ENCODE assay signal across 8 cellular contexts in the genomic region with DNA sequence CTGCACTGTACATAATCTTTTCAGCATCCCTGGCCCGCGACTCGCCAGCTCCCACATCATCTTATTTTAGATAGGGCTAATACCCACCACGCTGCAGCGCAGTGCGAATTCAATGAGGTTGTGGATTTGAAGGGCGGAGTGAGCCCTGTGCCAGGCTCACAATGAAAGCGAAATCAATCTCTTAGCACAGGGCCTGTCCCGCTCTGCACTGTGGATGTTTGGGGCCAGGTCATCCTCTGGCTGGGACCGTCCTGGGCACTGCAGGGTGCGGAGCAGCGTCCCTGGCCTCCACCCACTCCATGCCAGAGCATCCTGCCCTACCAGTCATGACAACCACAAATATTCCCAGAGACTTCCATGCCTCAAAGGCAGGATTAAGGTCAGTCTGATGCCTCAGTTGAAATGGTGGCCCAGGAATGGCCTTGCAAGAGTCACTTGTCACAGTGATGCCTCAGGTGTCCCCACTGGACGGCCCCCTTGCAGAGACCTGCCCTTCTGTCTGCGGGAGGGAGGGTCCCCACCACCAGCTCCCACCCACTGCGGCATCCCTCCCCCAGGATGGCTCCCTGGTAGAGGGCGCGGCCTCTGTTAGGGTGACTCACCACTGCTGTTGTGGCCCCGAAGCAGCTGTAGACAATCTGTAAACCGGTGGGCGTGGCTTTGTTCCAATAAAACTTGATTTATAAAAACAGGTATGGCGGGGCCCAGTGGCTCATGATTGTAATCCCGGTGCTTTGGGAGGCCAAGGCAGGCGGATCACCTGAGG. TPM values are rescaled to one million over a fixed set of nuclear protein-coding genes. Genes with fewer than 3 reads are reported as not detected.
DNase-seq lines count a peak whose midpoint lies in the region; ATAC-seq and TF ChIP-seq lines count a peak whose summit lies in the region.

No MANE protein-coding gene starts in this region.

- DNase-seq in CD4-positive, CD25-positive, alpha-beta regulatory T cell = peak; percentile 62 to 89 (median 69)
- DNase-seq in NT2/D1 (ENCODE audit: low read depth, low spot score) (no peak), foreskin fibroblast (peak; percentile 77 to 90), RPMI8226 (no peak)
- DNase-seq in activated T-cell treated with anti-CD3 and anti-CD28 coated beads, Interleukin-2, amount 50 U/mL, for 72 hours = peak; percentile 77 to 83
- peak; percentile 81 for DNase-seq in stimulated activated CD4-positive, alpha-beta T cell treated with anti-CD3 and anti-CD28 coated beads, Interleukin-4, amount 100 ng/mL, for 24 hours

- peak overlapping the region; percentile 93 to 99 (median 99) for H3K27ac Mint-ChIP-seq in CD4-positive, CD25-positive, alpha-beta regulatory T cell
- H3K27ac Mint-ChIP-seq in activated T-cell treated with anti-CD3 and anti-CD28 coated beads, Interleukin-2, amount 50 U/mL, for 72 hours = peak overlapping the region; percentile 89

- peaks cover 9 to 67% (median 21%) of the 10 kb centered on the region in 4 donors for H3K4me1 Mint-ChIP-seq in CD4-positive, CD25-positive, alpha-beta regulatory T cell
- H3K4me1 Mint-ChIP-seq in activated T-cell treated with anti-CD3 and anti-CD28 coated beads, Interleukin-2, amount 50 U/mL, for 72 hours (ENCODE audit: low read depth) = peaks cover 69% of the 10 kb centered on the region

- H3K27me3 ChIP-seq in CD4-positive, CD25-positive, alpha-beta regulatory T cell (ENCODE audit: control insufficient read depth, insufficient read depth, low read length) = no peaks in the 10 kb centered on the region
- H3K27me3 ChIP-seq in NT2/D1 (ENCODE audit: insufficient read depth, insufficient read length) = no peaks in the 10 kb centered on the region

- peaks cover 68% of the 10 kb centered on the region for H3K4me1 ChIP-seq in CD4-positive, CD25-positive, alpha-beta regulatory T cell (ENCODE audit: control insufficient read depth, insufficient read depth, low read length, poor library complexity, severe bottlenecking)
- H3K4me1 ChIP-seq in NT2/D1 (ENCODE audit: insufficient read depth, insufficient read length) = peaks cover 20% of the 10 kb centered on the region

- peak overlapping the region; percentile 95 to 100 (median 99) for H3K4me3 Mint-ChIP-seq in CD4-positive, CD25-positive, alpha-beta regulatory T cell
- H3K4me3 Mint-ChIP-seq in activated T-cell treated with anti-CD3 and anti-CD28 coated beads, Interleukin-2, amount 50 U/mL, for 72 hours = peak overlapping the region; percentile 90 to 99

- no peaks in the 10 kb centered on the region for H3K27me3 Mint-ChIP-seq in CD4-positive, CD25-positive, alpha-beta regulatory T cell
- H3K27me3 Mint-ChIP-seq in activated T-cell treated with anti-CD3 and anti-CD28 coated beads, Interleukin-2, amount 50 U/mL, for 72 hours (ENCODE audit: low read depth) = no peaks in the 10 kb centered on the region

- peaks cover 7% of the 10 kb centered on the region for H3K36me3 Mint-ChIP-seq in CD4-positive, CD25-positive, alpha-beta regulatory T cell
- H3K36me3 Mint-ChIP-seq in activated T-cell treated with anti-CD3 and anti-CD28 coated beads, Interleukin-2, amount 50 U/mL, for 72 hours (ENCODE audit: insufficient read depth in 2 of 2) = peaks cover 6 to 43% of the 10 kb centered on the region in 2 donors

- peak overlapping the region; percentile 29 for H3K9ac ChIP-seq in NT2/D1 (ENCODE audit: insufficient read length, low read depth)

- H3K36me3 ChIP-seq in CD4-positive, CD25-positive, alpha-beta regulatory T cell (ENCODE audit: control insufficient read depth, insufficient read depth, low read length) = no peaks in the 10 kb centered on the region
- peaks cover 78% of the 10 kb centered on the region for H3K36me3 ChIP-seq in NT2/D1 (ENCODE audit: insufficient read depth, insufficient read length, low read length)

- H3K4me3 ChIP-seq in CD4-positive, CD25-positive, alpha-beta regulatory T cell (ENCODE audit: low read depth, low read length) = peak overlapping the region; percentile 92
- H3K4me3 ChIP-seq in NT2/D1 (ENCODE audit: insufficient read length, low read depth) (no peak overlapping the region), foreskin fibroblast (ENCODE audit: low read depth in 1 of 2, low read length in 2 of 2) (no peak overlapping the region)

- peak; percentile 82 to 84 for ATAC-seq in CD4-positive, CD25-positive, alpha-beta regulatory T cell (ENCODE audit: low read depth in 2 of 2)
- peak; percentile 73 to 80 for ATAC-seq in activated T-cell treated with anti-CD3 and anti-CD28 coated beads, Interleukin-2, amount 50 U/mL, for 72 hours (replicated peaks in 1 of 2)
- ATAC-seq in GM18868 (IDR thresholded peaks at IDR 0.05; ENCODE audit: unreplicated experiment) (no peak), GM18505 (IDR thresholded peaks at IDR 0.05; ENCODE audit: unreplicated experiment) (no peak)

- no peaks in the 10 kb centered on the region for H3K9me3 Mint-ChIP-seq in CD4-positive, CD25-positive, alpha-beta regulatory T cell
- H3K9me3 Mint-ChIP-seq in activated T-cell treated with anti-CD3 and anti-CD28 coated beads, Interleukin-2, amount 50 U/mL, for 72 hours = no peaks in the 10 kb centered on the region

- no peak for TF ChIP-seq POLR2A in GM18505 (IDR thresholded peaks at IDR 0.05; ENCODE audit: borderline replicate concordance, extremely low read depth, insufficient read depth, insufficient read length)

- H3K27ac ChIP-seq in CD4-positive, CD25-positive, alpha-beta regulatory T cell (ENCODE audit: insufficient read depth, low read length, poor library complexity, severe bottlenecking) = peak overlapping the region; percentile 81

- no peaks in the 10 kb centered on the region for H3K9me3 ChIP-seq in CD4-positive, CD25-positive, alpha-beta regulatory T cell (ENCODE audit: control insufficient read depth in 2 of 2, low read length in 2 of 2)
- no peaks in the 10 kb centered on the region for H3K9me3 ChIP-seq in NT2/D1 (ENCODE audit: insufficient read depth, low read length)

- TF ChIP-seq CTCF in foreskin fibroblast (IDR thresholded peaks at IDR 0.05; ENCODE audit: low read depth, low read length) = no peak

RNA-seq across cellular contexts. Expression of a gene that starts 5.6 kb away (rescaled TPM):
- total RNA-seq in CD4-positive, CD25-positive, alpha-beta regulatory T cell = 2.2 TPM
- 1 to 10 TPM in 2 of 4 donors, under 1 TPM in 2; 0.57 to 2.7 (median 0.97) TPM for polyA plus RNA-seq in CD4-positive, CD25-positive, alpha-beta regulatory T cell
- 100 to 1,000 TPM in 1 of 2 donors, 10 to 100 TPM in 1; 76.4 to 110 TPM for total RNA-seq in activated T-cell treated with anti-CD3 and anti-CD28 coated beads, Interleukin-2, amount 50 U/mL, for 72 hours

RNA-seq across cellular contexts. Expression of a gene that starts 12.2 kb away (rescaled TPM):
- 6.1 TPM for total RNA-seq in CD4-positive, CD25-positive, alpha-beta regulatory T cell
- polyA plus RNA-seq in CD4-positive, CD25-positive, alpha-beta regulatory T cell = 1 to 10 TPM; 1.1 to 2.0 (median 1.2) TPM
- total RNA-seq in activated T-cell treated with anti-CD3 and anti-CD28 coated beads, Interleukin-2, amount 50 U/mL, for 72 hours = under 1 TPM; 0.72 to 0.76 TPM

RNA-seq across cellular contexts. Expression of a gene that starts 47.5 kb away (rescaled TPM):
- 28.6 TPM for total RNA-seq in CD4-positive, CD25-positive, alpha-beta regulatory T cell
- polyA plus RNA-seq in CD4-positive, CD25-positive, alpha-beta regulatory T cell = 10 to 100 TPM; 26.5 to 35.6 (median 31.4) TPM
- 10 to 100 TPM; 43.7 to 44.6 TPM for total RNA-seq in activated T-cell treated with anti-CD3 and anti-CD28 coated beads, Interleukin-2, amount 50 U/mL, for 72 hours

RNA-seq across cellular contexts. Expression of a gene that starts 54.0 kb away (rescaled TPM):
- total RNA-seq in CD4-positive, CD25-positive, alpha-beta regulatory T cell = 70.0 TPM
- 1 to 10 TPM; 6.3 to 8.8 (median 7.9) TPM for polyA plus RNA-seq in CD4-positive, CD25-positive, alpha-beta regulatory T cell
- 10 to 100 TPM; 31.3 to 37.1 TPM for total RNA-seq in activated T-cell treated with anti-CD3 and anti-CD28 coated beads, Interleukin-2, amount 50 U/mL, for 72 hours

Comparison
In these comparisons a context has a peak if more than half of its experiments do, and no peak if none do; other contexts are left out.
1. ATAC-seq: peak in CD4-positive, CD25-positive, alpha-beta regulatory T cell (2 of 2) and activated T-cell treated with anti-CD3 and anti-CD28 coated beads, Interleukin-2, amount 50 U/mL, for 72 hours (2 of 2); none in GM18868 (single experiment) and GM18505 (single experiment).
2. DNase-seq: peak in CD4-positive, CD25-positive, alpha-beta regulatory T cell (3 of 3), activated T-cell treated with anti-CD3 and anti-CD28 coated beads, Interleukin-2, amount 50 U/mL, for 72 hours (2 of 2), foreskin fibroblast (2 of 2) and stimulated activated CD4-positive, alpha-beta T cell treated with anti-CD3 and anti-CD28 coated beads, Interleukin-4, amount 100 ng/mL, for 24 hours (single experiment); none in NT2/D1 (single experiment) and RPMI8226 (single experiment).
3. RNA of a gene that starts 5.6 kb away (total RNA-seq): 76.4 to 110 TPM in activated T-cell treated with anti-CD3 and anti-CD28 coated beads, Interleukin-2, amount 50 U/mL, for 72 hours; 2.2 TPM in CD4-positive, CD25-positive, alpha-beta regulatory T cell (single experiment); every median in the first group is over 10 times any median in the second.